ENCODE assay signal across 9 cellular contexts in the genomic region with DNA sequence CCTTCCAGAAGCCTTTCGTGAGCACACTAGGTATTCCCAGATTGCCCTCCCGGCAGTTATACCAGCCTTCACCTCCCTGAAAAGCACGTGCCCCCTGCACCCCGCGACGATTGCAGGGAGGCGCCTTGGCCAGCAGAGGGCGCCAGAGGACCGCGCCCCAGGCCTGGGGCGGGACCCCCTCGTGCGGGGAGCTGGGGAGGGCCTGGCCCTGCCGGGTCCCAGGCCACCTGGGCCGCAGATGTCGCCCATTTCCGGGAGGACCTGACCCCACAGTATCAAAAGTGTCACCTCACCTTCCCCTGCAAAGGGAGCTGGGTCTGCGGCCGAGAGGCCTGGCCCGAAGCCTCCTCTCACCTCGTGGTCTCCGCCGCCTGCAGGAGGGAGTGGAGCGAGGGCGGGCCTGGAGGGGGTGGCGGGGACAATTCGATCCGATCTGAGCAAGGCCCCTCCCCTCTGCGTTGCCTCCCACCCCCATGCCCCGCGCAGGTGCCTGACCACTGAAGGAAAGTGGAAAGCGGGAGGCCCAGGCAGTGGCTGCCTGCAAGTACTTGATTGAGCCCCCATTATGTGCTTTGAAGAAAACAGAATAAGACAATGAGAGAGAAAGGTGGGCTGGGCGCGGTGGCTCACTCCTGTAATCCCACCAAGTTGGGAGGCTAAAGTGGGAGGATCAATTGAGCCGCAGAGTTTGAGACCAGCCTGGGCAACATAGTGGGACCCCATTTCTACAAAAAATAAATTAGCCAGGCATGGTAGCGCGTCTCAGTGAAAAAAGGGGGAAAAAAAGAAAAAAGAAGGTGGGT. TPM values are rescaled to one million over a fixed set of nuclear protein-coding genes. Genes with fewer than 3 reads are reported as not detected.
DNase-seq lines count a peak whose midpoint lies in the region; ATAC-seq and TF ChIP-seq lines count a peak whose summit lies in the region.
"Had no signal": no experiment of that assay in that cellular context is flagged by ENCODE, and none has a peak within 500 bp of the region (broad histone marks: within the 10 kb centered on the region; RNA-seq: fewer than 3 reads in every experiment).

No MANE protein-coding gene starts in this region.

- DNase-seq in COLO668 (lab: John Stamatoyannopoulos, UW; ENCODE audit: unreplicated experiment) (peak; percentile 48), HT1080 (ENCODE audit: low read depth) (peak; percentile 44), SK-N-MC (ENCODE audit: low read depth, low spot score) (no peak), right atrium auricular region (ENCODE audit: low spot score) (no peak), retina (peak; percentile 88), H4 (ENCODE audit: low spot score) (no peak), NCI-H187 treated with DMSO at 0.1 percent for 48 hours (lab: John Stamatoyannopoulos, UW) (no peak)
- peak in 1 of 2 donors; percentile 77 for DNase-seq in activated naive CD4-positive, alpha-beta T cell treated with anti-CD3 and anti-CD28 coated beads, Interleukin-2, amount 50 U/mL, for 72 hours (ENCODE audit: low spot score in 2 of 2)

- H3K9me3 Mint-ChIP-seq in activated naive CD4-positive, alpha-beta T cell treated with anti-CD3 and anti-CD28 coated beads, Interleukin-2, amount 50 U/mL, for 72 hours, result no peaks in the 10 kb centered on the region
- H3K9me3 Mint-ChIP-seq: T-helper 1 cell treated with Interleukin-12 subunit alpha and Interleukin-12 subunit beta and Interleukin-4 antibody, amounts not matched to agents 30 μg/mL and 1 μg/mL, for 36 hours had no signal

- H3K9me3 ChIP-seq in SK-N-MC (ENCODE audit: low read depth, low read length) (no peaks in the 10 kb centered on the region), right atrium auricular region (no peaks in the 10 kb centered on the region)

- ATAC-seq in activated naive CD4-positive, alpha-beta T cell treated with anti-CD3 and anti-CD28 coated beads, Interleukin-2, amount 50 U/mL, for 72 hours, result peak; percentile 61 to 70

- no peak overlapping the region for H3K27ac Mint-ChIP-seq in activated naive CD4-positive, alpha-beta T cell treated with anti-CD3 and anti-CD28 coated beads, Interleukin-2, amount 50 U/mL, for 72 hours
- H3K27ac Mint-ChIP-seq: T-helper 1 cell treated with Interleukin-12 subunit alpha and Interleukin-12 subunit beta and Interleukin-4 antibody, amounts not matched to agents 30 μg/mL and 1 μg/mL, for 36 hours had no signal

- H3K9ac ChIP-seq in SK-N-MC (ENCODE audit: insufficient read length), result peak overlapping the region; percentile 33

- peaks cover 0 to 4% of the 10 kb centered on the region in 2 donors for H3K36me3 Mint-ChIP-seq in activated naive CD4-positive, alpha-beta T cell treated with anti-CD3 and anti-CD28 coated beads, Interleukin-2, amount 50 U/mL, for 72 hours

- peaks cover 0 to 39% of the 10 kb centered on the region in 2 donors for H3K4me1 ChIP-seq in right atrium auricular region

- H3K36me3 ChIP-seq in SK-N-MC (ENCODE audit: insufficient read depth, low read length) (no peaks in the 10 kb centered on the region), right atrium auricular region (no peaks in the 10 kb centered on the region)

- H3K27ac ChIP-seq in SK-N-MC, result no peak overlapping the region
- H3K27ac ChIP-seq in right atrium auricular region, result no peak overlapping the region

- TF ChIP-seq CTCF in right atrium auricular region (IDR thresholded peaks at IDR 0.05), result peak; percentile 100

- H3K27me3 ChIP-seq in right atrium auricular region, result no peaks in the 10 kb centered on the region

- H3K4me3 ChIP-seq in SK-N-MC (peak overlapping the region; percentile 52), right atrium auricular region (peak overlapping the region in 1 of 2 donors; percentile 36)

RNA-seq across cellular contexts. Expression of a gene that starts 3.5 kb away (rescaled TPM):
- total RNA-seq in HT1080 (2014; rRNA removed; shearing (Covaris generic)), result 2.1 and 3.2 TPM in 2 replicates
- polyA plus RNA-seq in HT1080 (2015; cell fraction: cytosol; rRNA removed), result 7.0 and 8.3 TPM in 2 replicates
- polyA plus RNA-seq in HT1080 (2015; cell fraction: nucleus; rRNA removed), result 5.7 and 7.6 TPM in 2 replicates
- under 1 TPM; 0.33 to 0.43 TPM for total RNA-seq in activated naive CD4-positive, alpha-beta T cell treated with anti-CD3 and anti-CD28 coated beads, Interleukin-2, amount 50 U/mL, for 72 hours
- 1 to 10 TPM; 4.3 to 4.4 TPM for total RNA-seq in right atrium auricular region
- 5.5 and 10.5 TPM in 2 replicates for total RNA-seq in H4 (2014; rRNA removed; shearing (Covaris generic))

RNA-seq across cellular contexts. Expression of a gene that starts 43.0 kb away (rescaled TPM):
- total RNA-seq in HT1080 (2014; rRNA removed; shearing (Covaris generic)), result 78.7 and 84.9 TPM in 2 replicates
- 68.1 and 98.3 TPM in 2 replicates for polyA plus RNA-seq in HT1080 (2015; cell fraction: cytosol; rRNA removed)
- polyA plus RNA-seq in HT1080 (2015; cell fraction: nucleus; rRNA removed), result 68.1 and 95.7 TPM in 2 replicates
- total RNA-seq in activated naive CD4-positive, alpha-beta T cell treated with anti-CD3 and anti-CD28 coated beads, Interleukin-2, amount 50 U/mL, for 72 hours, result 10 to 100 TPM; 60.9 to 66.0 TPM
- 100 to 1,000 TPM in 1 of 2 donors, 10 to 100 TPM in 1; 40.2 to 117 TPM for total RNA-seq in right atrium auricular region
- 152 and 183 TPM in 2 replicates for total RNA-seq in H4 (2014; rRNA removed; shearing (Covaris generic))

Comparison
In these comparisons a context has a peak if more than half of its experiments do, and no peak if none do; other contexts are left out.
1. DNase-seq: peak in COLO668 (single experiment), HT1080 (single experiment) and retina (single experiment); none in SK-N-MC (single experiment), right atrium auricular region (single experiment), H4 (single experiment) and NCI-H187 treated with DMSO at 0.1 percent for 48 hours (single experiment).